In the genomic region with DNA sequence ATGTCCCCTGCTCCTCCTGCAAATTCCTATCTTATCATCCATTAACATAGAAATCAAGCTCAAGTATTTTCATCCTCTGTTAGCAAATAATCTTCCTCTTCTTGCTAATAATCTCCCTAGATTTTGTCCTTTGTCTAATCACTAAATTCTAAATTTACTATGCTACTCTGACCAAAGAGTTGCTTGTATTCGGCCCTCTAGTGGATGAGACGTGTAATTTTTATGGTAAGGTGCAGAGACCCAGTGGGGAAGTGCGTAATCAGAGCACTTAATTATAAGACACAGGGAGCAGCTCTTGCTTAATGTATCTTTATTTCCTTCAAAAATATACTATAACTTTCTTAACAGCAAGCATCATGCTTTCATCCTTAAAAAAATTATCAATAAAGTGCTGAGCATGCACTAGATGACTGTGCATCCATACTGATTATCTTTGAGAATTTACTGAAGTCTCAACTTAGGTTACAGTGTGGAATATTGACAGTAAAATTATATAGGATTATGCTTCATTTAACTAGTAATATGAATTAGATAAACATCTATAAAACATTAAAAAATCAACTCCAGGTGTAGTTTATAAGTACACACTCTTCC, we compare ENCODE assay signal across 8 cellular contexts.
DNase-seq lines count a peak whose midpoint lies in the region; ATAC-seq, FAIRE-seq and TF ChIP-seq lines count a peak whose summit lies in the region.

No MANE protein-coding gene starts in this region.

- H3K27ac Mint-ChIP-seq in activated CD4-positive, alpha-beta T cell treated with anti-CD3 and anti-CD28 coated beads, Interleukin-2, amount 10 ng/mL, durations not matched to agents 7 days and 5 days: no peak overlapping the region
- no peak overlapping the region for H3K27ac Mint-ChIP-seq in activated CD8-positive, alpha-beta memory T cell treated with anti-CD3 and anti-CD28 coated beads, Interleukin-2, amount 10 ng/mL, durations not matched to agents 7 days and 5 days

- no peaks in the 10 kb centered on the region for H3K4me1 ChIP-seq in osteoblast (ENCODE audit: insufficient read depth, low read length)

- DNase-seq in activated CD4-positive, alpha-beta T cell treated with anti-CD3 and anti-CD28 coated beads, Interleukin-2, amount 10 ng/mL, durations not matched to agents 7 days and 5 days: peak; percentile 25
- DNase-seq in activated CD4-positive, alpha-beta T cell treated with anti-CD3 and anti-CD28 coated beads, Interleukin-2, amount 50 U/mL, for 4 hours: no peak
- DNase-seq in HTR-8/SVneo (ENCODE audit: insufficient read length, low spot score): peak; percentile 20
- DNase-seq in SKM-1 treated with dmso at 0.1 percent for 144 hours (lab: John Stamatoyannopoulos, UW; ENCODE audit: unreplicated experiment): peak; percentile 0
- peak; percentile 50 for DNase-seq in fibroblast of pulmonary artery (ENCODE audit: low read depth)
- peak; percentile 75 for DNase-seq in osteoblast (ENCODE audit: insufficient read length, low spot score, missing footprints)
- DNase-seq in activated CD8-positive, alpha-beta memory T cell treated with anti-CD3 and anti-CD28 coated beads, Interleukin-2, amount 10 ng/mL, durations not matched to agents 7 days and 5 days: no peak

- no peaks in the 10 kb centered on the region for H3K9me3 ChIP-seq in osteoblast (ENCODE audit: low read depth, low read length)

- H4K20me1 ChIP-seq in osteoblast (ENCODE audit: insufficient read depth, low read length): no peaks in the 10 kb centered on the region

- CTCF ChIA-PET in activated CD4-positive, alpha-beta T cell treated with anti-CD3 and anti-CD28 coated beads, Interleukin-2, amount 10 ng/mL, durations not matched to agents 7 days and 5 days (lab: Charles Lee): no interaction called here
- CTCF ChIA-PET in activated CD8-positive, alpha-beta memory T cell treated with anti-CD3 and anti-CD28 coated beads, Interleukin-2, amount 10 ng/mL, durations not matched to agents 7 days and 5 days (lab: Charles Lee): interaction anchor here (1.1 to 1.6 kb wide), 2 partner anchors 24 to 27 kb away, joined by 4 to 5 read pairs; no protein-coding TSS in a partner anchor

- no peaks in the 10 kb centered on the region for H3K79me2 ChIP-seq in osteoblast (ENCODE audit: insufficient read depth, low read length)

- FAIRE-seq in HTR-8/SVneo (lab: Jason Lieb, UNC): no peak

- no peak overlapping the region for H3K4me3 Mint-ChIP-seq in activated CD4-positive, alpha-beta T cell treated with anti-CD3 and anti-CD28 coated beads, Interleukin-2, amount 10 ng/mL, durations not matched to agents 7 days and 5 days
- no peak overlapping the region for H3K4me3 Mint-ChIP-seq in activated CD8-positive, alpha-beta memory T cell treated with anti-CD3 and anti-CD28 coated beads, Interleukin-2, amount 10 ng/mL, durations not matched to agents 7 days and 5 days

- H3K4me2 ChIP-seq in osteoblast (ENCODE audit: insufficient read depth, low read length): no peak overlapping the region

- H3K4me1 Mint-ChIP-seq in activated CD4-positive, alpha-beta T cell treated with anti-CD3 and anti-CD28 coated beads, Interleukin-2, amount 10 ng/mL, durations not matched to agents 7 days and 5 days: no peaks in the 10 kb centered on the region
- no peaks in the 10 kb centered on the region for H3K4me1 Mint-ChIP-seq in activated CD8-positive, alpha-beta memory T cell treated with anti-CD3 and anti-CD28 coated beads, Interleukin-2, amount 10 ng/mL, durations not matched to agents 7 days and 5 days

- peak; percentile 93 for ATAC-seq in GM21529 (IDR thresholded peaks at IDR 0.05; ENCODE audit: unreplicated experiment)
- no peak for ATAC-seq in activated CD8-positive, alpha-beta memory T cell treated with anti-CD3 and anti-CD28 coated beads, Interleukin-2, amount 10 ng/mL, durations not matched to agents 7 days and 5 days

- H3K27me3 ChIP-seq in osteoblast (ENCODE audit: insufficient read depth, low read length): no peaks in the 10 kb centered on the region

- POLR2A ChIA-PET in activated CD4-positive, alpha-beta T cell treated with anti-CD3 and anti-CD28 coated beads, Interleukin-2, amount 10 ng/mL, durations not matched to agents 7 days and 5 days (lab: Charles Lee): no interaction called here

- H3K36me3 Mint-ChIP-seq in activated CD4-positive, alpha-beta T cell treated with anti-CD3 and anti-CD28 coated beads, Interleukin-2, amount 10 ng/mL, durations not matched to agents 7 days and 5 days (ENCODE audit: low read depth): no peaks in the 10 kb centered on the region
- no peaks in the 10 kb centered on the region for H3K36me3 Mint-ChIP-seq in activated CD8-positive, alpha-beta memory T cell treated with anti-CD3 and anti-CD28 coated beads, Interleukin-2, amount 10 ng/mL, durations not matched to agents 7 days and 5 days

- TF ChIP-seq CTCF in fibroblast of pulmonary artery (IDR thresholded peaks at IDR 0.05; ENCODE audit: low read length, missing control alignments) (peak; percentile 82), osteoblast (IDR thresholded peaks at IDR 0.05; ENCODE audit: extremely low read depth, low read depth, low read length) (peak; percentile 72)

- H3K36me3 ChIP-seq in osteoblast (ENCODE audit: insufficient read depth, low read length): no peaks in the 10 kb centered on the region

- H3K9me3 Mint-ChIP-seq in activated CD4-positive, alpha-beta T cell treated with anti-CD3 and anti-CD28 coated beads, Interleukin-2, amount 10 ng/mL, durations not matched to agents 7 days and 5 days: no peaks in the 10 kb centered on the region
- H3K9me3 Mint-ChIP-seq in activated CD8-positive, alpha-beta memory T cell treated with anti-CD3 and anti-CD28 coated beads, Interleukin-2, amount 10 ng/mL, durations not matched to agents 7 days and 5 days (ENCODE audit: low read depth): no peaks in the 10 kb centered on the region

- H2AFZ ChIP-seq in osteoblast (ENCODE audit: low read length): no peak overlapping the region

- peaks cover 4% of the 10 kb centered on the region for H3K27me3 Mint-ChIP-seq in activated CD4-positive, alpha-beta T cell treated with anti-CD3 and anti-CD28 coated beads, Interleukin-2, amount 10 ng/mL, durations not matched to agents 7 days and 5 days
- no peaks in the 10 kb centered on the region for H3K27me3 Mint-ChIP-seq in activated CD8-positive, alpha-beta memory T cell treated with anti-CD3 and anti-CD28 coated beads, Interleukin-2, amount 10 ng/mL, durations not matched to agents 7 days and 5 days

- H3K4me3 ChIP-seq in fibroblast of pulmonary artery (replicated peaks; ENCODE audit: low read depth, low read length) (no peak overlapping the region), osteoblast (ENCODE audit: insufficient read depth, low read length) (no peak overlapping the region)

- H3K27ac ChIP-seq in osteoblast (ENCODE audit: low read depth, low read length): no peak overlapping the region

Comparison
In these comparisons a context has a peak if more than half of its experiments do, and no peak if none do; other contexts are left out.
1. DNase-seq: peak in activated CD4-positive, alpha-beta T cell treated with anti-CD3 and anti-CD28 coated beads, Interleukin-2, amount 10 ng/mL, durations not matched to agents 7 days and 5 days (single experiment), HTR-8/SVneo (single experiment), SKM-1 treated with dmso at 0.1 percent for 144 hours (single experiment), fibroblast of pulmonary artery (single experiment) and osteoblast (single experiment); none in activated CD4-positive, alpha-beta T cell treated with anti-CD3 and anti-CD28 coated beads, Interleukin-2, amount 50 U/mL, for 4 hours (0 of 2) and activated CD8-positive, alpha-beta memory T cell treated with anti-CD3 and anti-CD28 coated beads, Interleukin-2, amount 10 ng/mL, durations not matched to agents 7 days and 5 days (single experiment).